ENCODE assay signal across 8 cellular contexts in the genomic region with DNA sequence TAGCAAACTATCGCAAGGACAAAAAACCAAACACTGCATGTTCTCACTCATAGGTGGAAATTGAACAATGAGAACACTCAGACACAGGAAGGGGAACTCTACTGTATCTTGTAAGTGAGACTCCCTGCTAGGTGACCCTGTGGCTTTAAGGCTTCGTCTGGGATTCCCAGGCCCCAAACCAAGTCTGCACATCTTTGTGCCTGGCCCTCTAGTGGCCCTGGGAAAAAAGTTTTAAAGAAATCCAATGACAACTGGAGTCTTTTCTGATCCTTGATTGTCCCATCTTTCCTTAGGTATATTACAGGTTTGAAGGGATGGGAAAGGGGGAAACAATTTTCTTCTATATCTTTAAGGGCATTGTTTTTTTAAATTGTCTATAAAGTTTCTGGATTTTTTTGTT. TPM values are rescaled to one million over a fixed set of nuclear protein-coding genes. Genes with fewer than 3 reads are reported as not detected.
A peak's percentile ranks its signal among the peaks of the same experiment; 100 is the strongest.
DNase-seq lines count a peak whose midpoint lies in the region; ATAC-seq and TF ChIP-seq lines count a peak whose summit lies in the region.

No MANE protein-coding gene starts in this region.

- POLR2A ChIA-PET in activated CD4-positive, alpha-beta memory T cell treated with anti-CD3 and anti-CD28 coated beads for 36 hours (lab: Charles Lee): no interaction called here
- POLR2A ChIA-PET in activated CD4-positive, alpha-beta memory T cell treated with anti-CD3 and anti-CD28 coated beads, Interleukin-2, amount 10 ng/mL, durations not matched to agents 7 days and 5 days (lab: Charles Lee): no interaction called here
- POLR2A ChIA-PET in naive thymus-derived CD4-positive, alpha-beta T cell (lab: Charles Lee): no interaction called here

- H3K4me1 Mint-ChIP-seq in activated CD4-positive, alpha-beta memory T cell treated with anti-CD3 and anti-CD28 coated beads for 36 hours (ENCODE audit: low read depth): peaks cover 18% of the 10 kb centered on the region
- H3K4me1 Mint-ChIP-seq in activated CD4-positive, alpha-beta memory T cell treated with anti-CD3 and anti-CD28 coated beads, Interleukin-2, amount 10 ng/mL, durations not matched to agents 7 days and 5 days: peaks cover 20% of the 10 kb centered on the region
- peaks cover 4 to 22% (median 8%) of the 10 kb centered on the region in 7 donors for H3K4me1 Mint-ChIP-seq in naive thymus-derived CD4-positive, alpha-beta T cell

- no peak for ATAC-seq in naive thymus-derived CD4-positive, alpha-beta T cell
- ATAC-seq in GM18498 (IDR thresholded peaks at IDR 0.05; ENCODE audit: unreplicated experiment) (no peak), HG03175 (IDR thresholded peaks at IDR 0.05; ENCODE audit: unreplicated experiment) (no peak)

- H3K4me2 ChIP-seq in OCI-LY1 (ENCODE audit: low read length): no peak overlapping the region

- peaks cover 7% of the 10 kb centered on the region for H3K27me3 Mint-ChIP-seq in activated CD4-positive, alpha-beta memory T cell treated with anti-CD3 and anti-CD28 coated beads for 36 hours
- H3K27me3 Mint-ChIP-seq in activated CD4-positive, alpha-beta memory T cell treated with anti-CD3 and anti-CD28 coated beads, Interleukin-2, amount 10 ng/mL, durations not matched to agents 7 days and 5 days: peaks cover 17% of the 10 kb centered on the region
- H3K27me3 Mint-ChIP-seq in naive thymus-derived CD4-positive, alpha-beta T cell: peaks cover 0 to 37% (median 0%) of the 10 kb centered on the region in 5 donors

- H3K9ac ChIP-seq in OCI-LY1 (ENCODE audit: low read length): no peak overlapping the region

- H3K79me2 ChIP-seq in OCI-LY1 (ENCODE audit: insufficient read depth, low read length): no peaks in the 10 kb centered on the region

- TF ChIP-seq CTCF in OCI-LY1 (IDR thresholded peaks at IDR 0.05; ENCODE audit: low read length) (peak; percentile 33), fibroblast of mammary gland (conservative IDR thresholded peaks at IDR 0.05; ENCODE audit: control insufficient read depth, insufficient read depth, low read depth, low read length) (peak; percentile 57), thyroid gland (IDR thresholded peaks at IDR 0.05) (peak in 3 of 6 experiments; percentile 24 to 44 (median 30))

- H3K9me3 ChIP-seq in OCI-LY1 (ENCODE audit: low read length) (no peaks in the 10 kb centered on the region), thyroid gland (no peaks in the 10 kb centered on the region)
- no peaks in the 10 kb centered on the region for H3K9me3 ChIP-seq in naive thymus-derived CD4-positive, alpha-beta T cell (ENCODE audit: control insufficient read depth in 2 of 3, low read length in 3 of 3)

- H3K27me3 ChIP-seq in OCI-LY1 (ENCODE audit: insufficient read depth, low read length) (no peaks in the 10 kb centered on the region), thyroid gland (no peaks in the 10 kb centered on the region)
- H3K27me3 ChIP-seq in naive thymus-derived CD4-positive, alpha-beta T cell (ENCODE audit: control insufficient read depth in 2 of 2, insufficient read depth in 2 of 2, low read length in 2 of 2): no peaks in the 10 kb centered on the region

- no peak for TF ChIP-seq POLR2A in thyroid gland (IDR thresholded peaks at IDR 0.05)

- H3K27ac ChIP-seq in OCI-LY1 (ENCODE audit: low read depth, low read length, poor library complexity, severe bottlenecking): no peak overlapping the region
- H3K27ac ChIP-seq in thyroid gland: no peak overlapping the region
- H3K27ac ChIP-seq in naive thymus-derived CD4-positive, alpha-beta T cell (ENCODE audit: low read depth, low read length): no peak overlapping the region

- peak; percentile 15 for DNase-seq in activated CD4-positive, alpha-beta memory T cell treated with anti-CD3 and anti-CD28 coated beads for 36 hours
- no peak for DNase-seq in activated CD4-positive, alpha-beta memory T cell treated with anti-CD3 and anti-CD28 coated beads, Interleukin-2, amount 10 ng/mL, durations not matched to agents 7 days and 5 days
- DNase-seq in fibroblast of mammary gland (ENCODE audit: low read depth) (peak; percentile 22), thyroid gland (peak; percentile 4 to 7)
- DNase-seq in naive thymus-derived CD4-positive, alpha-beta T cell: no peak

- no peaks in the 10 kb centered on the region for H3F3A ChIP-seq in OCI-LY1 (ENCODE audit: insufficient read depth, low read length)

- no peaks in the 10 kb centered on the region for H3K36me3 Mint-ChIP-seq in activated CD4-positive, alpha-beta memory T cell treated with anti-CD3 and anti-CD28 coated beads for 36 hours
- no peaks in the 10 kb centered on the region for H3K36me3 Mint-ChIP-seq in activated CD4-positive, alpha-beta memory T cell treated with anti-CD3 and anti-CD28 coated beads, Interleukin-2, amount 10 ng/mL, durations not matched to agents 7 days and 5 days (ENCODE audit: low read depth)
- H3K36me3 Mint-ChIP-seq in naive thymus-derived CD4-positive, alpha-beta T cell: no peaks in the 10 kb centered on the region

- no peak overlapping the region for H2AFZ ChIP-seq in OCI-LY1 (ENCODE audit: low read length)

- no peaks in the 10 kb centered on the region for H3K4me1 ChIP-seq in OCI-LY1 (ENCODE audit: insufficient read depth, low read length, severe bottlenecking)
- no peaks in the 10 kb centered on the region for H3K4me1 ChIP-seq in thyroid gland
- peaks cover 0 to 4% of the 10 kb centered on the region in 2 donors for H3K4me1 ChIP-seq in naive thymus-derived CD4-positive, alpha-beta T cell (ENCODE audit: control insufficient read depth in 2 of 2, insufficient read depth in 2 of 2, low read length in 2 of 2)

- H3K36me3 ChIP-seq in OCI-LY1 (ENCODE audit: insufficient read depth, low read length) (no peaks in the 10 kb centered on the region), thyroid gland (no peaks in the 10 kb centered on the region)
- no peaks in the 10 kb centered on the region for H3K36me3 ChIP-seq in naive thymus-derived CD4-positive, alpha-beta T cell (ENCODE audit: control insufficient read depth in 2 of 3, insufficient read depth in 3 of 3, low read length in 3 of 3)

- H3K27ac Mint-ChIP-seq in activated CD4-positive, alpha-beta memory T cell treated with anti-CD3 and anti-CD28 coated beads for 36 hours: no peak overlapping the region
- H3K27ac Mint-ChIP-seq in activated CD4-positive, alpha-beta memory T cell treated with anti-CD3 and anti-CD28 coated beads, Interleukin-2, amount 10 ng/mL, durations not matched to agents 7 days and 5 days: no peak overlapping the region
- H3K27ac Mint-ChIP-seq in naive thymus-derived CD4-positive, alpha-beta T cell: no peak overlapping the region

- CTCF ChIA-PET in activated CD4-positive, alpha-beta memory T cell treated with anti-CD3 and anti-CD28 coated beads for 36 hours (lab: Charles Lee): interaction anchor here (0.8 kb wide), 1 partner anchor 122 kb away, joined by 4 read pairs; no protein-coding TSS in a partner anchor
- CTCF ChIA-PET in activated CD4-positive, alpha-beta memory T cell treated with anti-CD3 and anti-CD28 coated beads, Interleukin-2, amount 10 ng/mL, durations not matched to agents 7 days and 5 days (lab: Charles Lee): no interaction called here
- CTCF ChIA-PET in naive thymus-derived CD4-positive, alpha-beta T cell (lab: Charles Lee): no interaction called here

- intact Hi-C loops in activated CD4-positive, alpha-beta memory T cell treated with anti-CD3 and anti-CD28 coated beads for 36 hours (cut with micrococcal nuclease): loop anchor here (2.0 to 5.0 kb wide), 3 partner anchors 37 to 700 kb away; no protein-coding TSS in a partner anchor
- intact Hi-C loops in thyroid gland (cut with DNase I): no loop called here
- intact Hi-C loops in naive thymus-derived CD4-positive, alpha-beta T cell (cut with micrococcal nuclease): loop anchor here in 1 of 2 donors (2.0 kb wide), 1 partner anchor 33 kb away; no protein-coding TSS in a partner anchor

- H3K4me3 ChIP-seq in OCI-LY1 (ENCODE audit: low read depth, low read length, poor library complexity, severe bottlenecking): no peak overlapping the region
- H3K4me3 ChIP-seq in fibroblast of mammary gland (ENCODE audit: control insufficient read depth, low read depth, low read length): no peak overlapping the region
- no peak overlapping the region for H3K4me3 ChIP-seq in thyroid gland (replicated peaks in 1 of 3)
- no peak overlapping the region for H3K4me3 ChIP-seq in naive thymus-derived CD4-positive, alpha-beta T cell (ENCODE audit: low read length)

- H4K20me1 ChIP-seq in OCI-LY1 (ENCODE audit: insufficient read depth, low read length): no peaks in the 10 kb centered on the region

- H3K4me3 Mint-ChIP-seq in activated CD4-positive, alpha-beta memory T cell treated with anti-CD3 and anti-CD28 coated beads for 36 hours: no peak overlapping the region
- no peak overlapping the region for H3K4me3 Mint-ChIP-seq in activated CD4-positive, alpha-beta memory T cell treated with anti-CD3 and anti-CD28 coated beads, Interleukin-2, amount 10 ng/mL, durations not matched to agents 7 days and 5 days
- H3K4me3 Mint-ChIP-seq in naive thymus-derived CD4-positive, alpha-beta T cell: no peak overlapping the region

- peaks cover 2% of the 10 kb centered on the region for H3K9me3 Mint-ChIP-seq in activated CD4-positive, alpha-beta memory T cell treated with anti-CD3 and anti-CD28 coated beads for 36 hours
- no peaks in the 10 kb centered on the region for H3K9me3 Mint-ChIP-seq in activated CD4-positive, alpha-beta memory T cell treated with anti-CD3 and anti-CD28 coated beads, Interleukin-2, amount 10 ng/mL, durations not matched to agents 7 days and 5 days
- H3K9me3 Mint-ChIP-seq in naive thymus-derived CD4-positive, alpha-beta T cell: no peaks in the 10 kb centered on the region

- 53 to 59% methylated on average over 2 of the region's 2 CpGs for WGBS in thyroid gland, 2 donors

- H3K9me2 ChIP-seq in OCI-LY1 (ENCODE audit: low read depth, low read length): no peaks in the 10 kb centered on the region

RNA-seq across cellular contexts. Expression of a gene that starts 10.6 kb away (rescaled TPM):
- total RNA-seq in activated CD4-positive, alpha-beta memory T cell treated with anti-CD3 and anti-CD28 coated beads for 36 hours: not detected
- total RNA-seq in activated CD4-positive, alpha-beta memory T cell treated with anti-CD3 and anti-CD28 coated beads, Interleukin-2, amount 10 ng/mL, durations not matched to agents 7 days and 5 days: not detected
- not detected for total RNA-seq in thyroid gland
- total RNA-seq in naive thymus-derived CD4-positive, alpha-beta T cell: not detected
- polyA plus RNA-seq in naive thymus-derived CD4-positive, alpha-beta T cell: under 1 TPM in 1 of 2 donors, not detected in 1; 0.21 TPM

RNA-seq across cellular contexts. Expression of a gene that starts 32.1 kb away (rescaled TPM):
- not detected for total RNA-seq in activated CD4-positive, alpha-beta memory T cell treated with anti-CD3 and anti-CD28 coated beads for 36 hours
- not detected for total RNA-seq in activated CD4-positive, alpha-beta memory T cell treated with anti-CD3 and anti-CD28 coated beads, Interleukin-2, amount 10 ng/mL, durations not matched to agents 7 days and 5 days
- total RNA-seq in thyroid gland: not detected
- total RNA-seq in naive thymus-derived CD4-positive, alpha-beta T cell: 1 to 10 TPM in 1 of 5 experiments, under 1 TPM in 1, not detected in 3; 0.34 to 5.1 TPM
- polyA plus RNA-seq in naive thymus-derived CD4-positive, alpha-beta T cell: not detected

RNA-seq across cellular contexts. Expression of a gene that starts 59.7 kb away (rescaled TPM):
- under 1 TPM; 0.12 to 0.24 TPM for total RNA-seq in activated CD4-positive, alpha-beta memory T cell treated with anti-CD3 and anti-CD28 coated beads for 36 hours
- under 1 TPM; 0.15 to 0.18 TPM for total RNA-seq in activated CD4-positive, alpha-beta memory T cell treated with anti-CD3 and anti-CD28 coated beads, Interleukin-2, amount 10 ng/mL, durations not matched to agents 7 days and 5 days
- total RNA-seq in thyroid gland: not detected
- under 1 TPM in 4 of 5 experiments, not detected in 1; 0.32 to 0.59 (median 0.40) TPM for total RNA-seq in naive thymus-derived CD4-positive, alpha-beta T cell
- polyA plus RNA-seq in naive thymus-derived CD4-positive, alpha-beta T cell: 1 to 10 TPM in 1 of 2 donors, under 1 TPM in 1; 0.54 to 1.2 TPM

Comparison
In these comparisons a context has a peak if more than half of its experiments do, and no peak if none do; other contexts are left out.
1. DNase-seq: peak in activated CD4-positive, alpha-beta memory T cell treated with anti-CD3 and anti-CD28 coated beads for 36 hours (single experiment), fibroblast of mammary gland (single experiment) and thyroid gland (2 of 2); none in activated CD4-positive, alpha-beta memory T cell treated with anti-CD3 and anti-CD28 coated beads, Interleukin-2, amount 10 ng/mL, durations not matched to agents 7 days and 5 days (single experiment) and naive thymus-derived CD4-positive, alpha-beta T cell (0 of 9).